10 cellular contexts compared by ENCODE assay signal in genomic region chrX:110156167-110156754, GRCh38.
DNase-seq lines count a peak whose midpoint lies in the region; ATAC-seq and TF ChIP-seq lines count a peak whose summit lies in the region.
"Had no signal": no experiment of that assay in that cellular context is flagged by ENCODE, and none has a peak within 500 bp of the region (broad histone marks: within the 10 kb centered on the region; RNA-seq: fewer than 3 reads in every experiment).

No MANE protein-coding gene starts in this region.

- ATAC-seq in Right ventricle myocardium superior (ENCODE audit: poor library complexity) (no peak), RWPE2 (ENCODE audit: low read depth) (no peak)

- H3K4me3 ChIP-seq in right atrium auricular region = no peak overlapping the region
- no peak overlapping the region for H3K4me3 ChIP-seq in RWPE2 (ENCODE audit: severe bottlenecking)
- H3K4me3 ChIP-seq in foreskin fibroblast (ENCODE audit: low read depth in 1 of 2, low read length in 2 of 2) = no peak overlapping the region
- no peak overlapping the region for H3K4me3 ChIP-seq in vagina

- H3K27ac ChIP-seq in right atrium auricular region (no peak overlapping the region), RWPE2 (ENCODE audit: poor library complexity, severe bottlenecking) (no peak overlapping the region), vagina (no peak overlapping the region)

- TF ChIP-seq POLR2A in vagina (IDR thresholded peaks at IDR 0.05) = no peak

- DNase-seq in right atrium auricular region (ENCODE audit: low spot score) (no peak), Right ventricle myocardium superior (no peak), RWPE2 (ENCODE audit: low spot score) (no peak), foreskin fibroblast (peak in 1 of 2 donors; percentile 32), vagina (ENCODE audit: extremely low spot score in 2 of 2) (no peak), AG20443 (ENCODE audit: low spot score) (no peak)
- DNase-seq in stimulated activated CD4-positive, alpha-beta T cell treated with anti-CD3 and anti-CD28 coated beads, Interleukin-4, amount 100 ng/mL, for 4 hours = no peak
- DNase-seq in activated CD8-positive, alpha-beta memory T cell treated with anti-CD3 and anti-CD28 coated beads for 24 hours = no peak
- DNase-seq: effector CD4-positive, alpha-beta T cell; NCI-H446 treated with DMSO at 0.1 percent for 48 hours had no signal

- TF ChIP-seq CTCF in right atrium auricular region (IDR thresholded peaks at IDR 0.05) (peak; percentile 27 to 71), RWPE2 (IDR thresholded peaks at IDR 0.05; ENCODE audit: poor library complexity, severe bottlenecking) (peak; percentile 54), foreskin fibroblast (IDR thresholded peaks at IDR 0.05; ENCODE audit: low read depth, low read length) (peak; percentile 18), vagina (IDR thresholded peaks at IDR 0.05) (peak in 2 of 3 experiments; percentile 37 to 39)

- intact Hi-C loops in Right ventricle myocardium superior (cut with DNase I) (loop anchor here (5.0 kb wide), 1 partner anchor 251 kb away; no protein-coding TSS in a partner anchor), vagina (cut with DNase I) (loop anchor here (5.0 kb wide), 1 partner anchor 256 kb away; no protein-coding TSS in a partner anchor)

- H3K36me3 ChIP-seq in right atrium auricular region (no peaks in the 10 kb centered on the region), RWPE2 (ENCODE audit: low read depth) (no peaks in the 10 kb centered on the region), vagina (no peaks in the 10 kb centered on the region)

- H3K4me1 ChIP-seq in right atrium auricular region (no peaks in the 10 kb centered on the region), RWPE2 (ENCODE audit: insufficient read depth, poor library complexity, severe bottlenecking) (peaks cover 11% of the 10 kb centered on the region), vagina (peaks cover 7% of the 10 kb centered on the region)

- H3K27me3 ChIP-seq in right atrium auricular region (no peaks in the 10 kb centered on the region), RWPE2 (ENCODE audit: insufficient read depth, poor library complexity, severe bottlenecking) (no peaks in the 10 kb centered on the region), vagina (no peaks in the 10 kb centered on the region)

- H3K9me3 ChIP-seq in right atrium auricular region (no peaks in the 10 kb centered on the region), RWPE2 (ENCODE audit: severe bottlenecking) (no peaks in the 10 kb centered on the region), vagina (no peaks in the 10 kb centered on the region)
